In genomic region chr7:109772161-109772560, GRCh38 we compare ENCODE assay signal across 27 cellular contexts.
"Had no signal": no experiment of that assay in that cellular context is flagged by ENCODE, and none has a peak within 500 bp of the region (broad histone marks: within the 10 kb centered on the region; RNA-seq: fewer than 3 reads in every experiment).

No MANE protein-coding gene starts in this region.

- H3K36me3 ChIP-seq: brain microvascular endothelial cell, right atrium auricular region, suprapubic skin, tibial artery had no signal

- H3K4me3 ChIP-seq: right atrium auricular region, suprapubic skin, tibial artery had no signal

- H3K9ac ChIP-seq: parathyroid adenoma had no signal

- H3K79me2 ChIP-seq: parathyroid adenoma had no signal

- ATAC-seq: activated CD8-positive, alpha-beta T cell treated with anti-CD3 and anti-CD28 coated beads for 36 hours; activated T-cell treated with anti-CD3 and anti-CD28 coated beads, Interleukin-2, amount 50 U/mL, for 4 hours; activated T-helper 17 cell treated with anti-CD3 and anti-CD28 coated beads, Interleukin-2, amount 50 U/mL, for 72 hours; effector memory CD8-positive, alpha-beta T cell; left colon; naive thymus-derived CD8-positive, alpha-beta T cell; WTC11 had no signal

- H3K27ac ChIP-seq: brain microvascular endothelial cell, parathyroid adenoma, right atrium auricular region, suprapubic skin, tibial artery had no signal

- H3K4me1 ChIP-seq: parathyroid adenoma, right atrium auricular region, suprapubic skin, tibial artery had no signal

- H3K9me3 ChIP-seq: suprapubic skin had no signal

- H3K27me3 ChIP-seq: brain microvascular endothelial cell, right atrium auricular region, suprapubic skin, tibial artery had no signal

- H2AFZ ChIP-seq: parathyroid adenoma had no signal

- DNase-seq: activated CD4-positive, alpha-beta T cell treated with anti-CD3 and anti-CD28 coated beads for 1 hour; activated CD4-positive, alpha-beta T cell treated with anti-CD3 and anti-CD28 coated beads, Interleukin-2, amount 50 U/mL, for 1 hour; activated CD8-positive, alpha-beta T cell treated with anti-CD3 and anti-CD28 coated beads for 36 hours; activated gamma-delta T cell treated with Interleukin-2 at 50 U/mL for 16 hours; activated naive CD4-positive, alpha-beta T cell treated with anti-CD3 and anti-CD28 coated beads, Interleukin-2, amount 50 U/mL, for 16 hours; activated T-cell treated with anti-CD3 and anti-CD28 coated beads, Interleukin-2, amount 50 U/mL, for 4 hours; amniotic stem cell; brain microvascular endothelial cell; caudate nucleus; cortex of kidney; effector memory CD8-positive, alpha-beta T cell; head of caudate nucleus; hippocampal formation; kidney; left colon; naive thymus-derived CD8-positive, alpha-beta T cell; occipital lobe; stimulated activated CD4-positive, alpha-beta T cell treated with anti-CD3 and anti-CD28 coated beads, Interleukin-15, amount 100 ng/mL, for 24 hours; stimulated activated CD4-positive, alpha-beta T cell treated with anti-CD3 and anti-CD28 coated beads, Interleukin-2, amount 100 ng/mL, for 24 hours; stimulated activated naive CD4-positive, alpha-beta T cell; T-helper 9 cell; tibial artery had no signal
